8 cellular contexts compared by ENCODE assay signal in genomic region chr1:211830055-211830329, GRCh38. TPM values are rescaled to one million over a fixed set of nuclear protein-coding genes. Genes with fewer than 3 reads are reported as not detected.
A peak's percentile ranks its signal among the peaks of the same experiment; 100 is the strongest.
DNase-seq lines count a peak whose midpoint lies in the region; ATAC-seq and TF ChIP-seq lines count a peak whose summit lies in the region.

No MANE protein-coding gene starts in this region.

- intact Hi-C loops in heart right ventricle (cut with DNase I) (loop anchor here (2.0 to 10.0 kb wide), 4 partner anchors 105 to 205 kb away; partner anchors contain the start of genes DTL (in 2 of the 10) and INTS7 (in 2 of the 10)), left ventricle myocardium superior (cut with micrococcal nuclease) (no loop called here), IMR-90 (cut with micrococcal nuclease) (loop anchor here (1.0 to 5.0 kb wide), 3 partner anchors 132 to 202 kb away; no protein-coding TSS in a partner anchor), adrenal gland (cut with DNase I) (loop anchor here (2.0 to 10.0 kb wide), 3 partner anchors 105 to 133 kb away; no protein-coding TSS in a partner anchor), left lung (cut with DNase I) (loop anchor here in 1 of 2 donors (5.0 kb wide), 1 partner anchor 128 kb away; no protein-coding TSS in a partner anchor)

- TF ChIP-seq POLR2A in IMR-90 (IDR thresholded peaks at IDR 0.05; ENCODE audit: low read depth, low read length) (no peak), adrenal gland (IDR thresholded peaks at IDR 0.05) (no peak)

- H2AK5ac ChIP-seq in IMR-90 (ENCODE audit: low read depth, low read length), result 0 out of 2 replicates have a peak overlapping the region, but pooled peaks have one; percentile 15

- peak overlapping the region; percentile 12 to 66; a peak in 3 of 4 replicates for H4K8ac ChIP-seq in IMR-90 (ENCODE audit: low read depth in 2 of 2, low read length in 2 of 2)

- CTCF ChIA-PET in IMR-90 (lab: Yijun Ruan, JAX), result no interaction called here

- no TSS peak for BruUV-seq in IMR-90 (replicated peaks; lab: Mats Ljungman, UMichigan)

- no peaks in the 10 kb centered on the region for H3K27me3 ChIP-seq in heart right ventricle
- H3K27me3 ChIP-seq in IMR-90 (ENCODE audit: control insufficient read depth, insufficient read depth, low read length), result no peaks in the 10 kb centered on the region
- no peaks in the 10 kb centered on the region for H3K27me3 ChIP-seq in adrenal gland
- no peaks in the 10 kb centered on the region for H3K27me3 ChIP-seq in left lung

- peaks cover 10 to 20% of the 10 kb centered on the region in 2 experiments; a peak in 3 of 4 replicates for H3K79me1 ChIP-seq in IMR-90 (ENCODE audit: low read depth in 1 of 2, low read length in 2 of 2)

- peak overlapping the region; percentile 100 for H3K4me2 ChIP-seq in IMR-90 (ENCODE audit: low read depth, low read length)

- H2BK15ac ChIP-seq in IMR-90 (ENCODE audit: low read depth, low read length), result no peak overlapping the region

- ATAC-seq in heart right ventricle, result peak in 2 of 8 donors; percentile 7 to 33
- no peak for ATAC-seq in left ventricle myocardium superior
- ATAC-seq in IMR-90 (ENCODE audit: low read depth), result peak; percentile 8; the same call in 1 of the 2 replicates
- no peak for ATAC-seq in left lung
- ATAC-seq in stimulated activated naive CD8-positive, alpha-beta T cell treated with anti-CD3 and anti-CD28 coated beads, Interleukin-15, amount 100 ng/mL, for 72 hours, result peak; percentile 6
- ATAC-seq in GM21360 (IDR thresholded peaks at IDR 0.05; ENCODE audit: unreplicated experiment), result no peak
- ATAC-seq in HG02642 (IDR thresholded peaks at IDR 0.05; ENCODE audit: poor library complexity, unreplicated experiment), result no peak

- POLR2A ChIA-PET in IMR-90 (lab: Charles Lee; ENCODE audit: unreplicated experiment), result no interaction called here

- H3K27ac ChIP-seq in heart right ventricle (peak overlapping the region; percentile 70 to 97 (median 91)), IMR-90 (ENCODE audit: insufficient read depth, low read length) (peak overlapping the region; percentile 34), adrenal gland (peak overlapping the region; percentile 78 to 98 (median 91)), left lung (peak overlapping the region; percentile 81 to 95)

- peak overlapping the region; percentile 44; the same call in 1 of the 2 replicates for H2BK120ac ChIP-seq in IMR-90 (ENCODE audit: low read depth, low read length)

- H3K4me1 Mint-ChIP-seq in stimulated activated naive CD8-positive, alpha-beta T cell treated with anti-CD3 and anti-CD28 coated beads, Interleukin-15, amount 100 ng/mL, for 72 hours, result peaks cover 56% of the 10 kb centered on the region

- peak overlapping the region; percentile 76 for H2AK9ac ChIP-seq in IMR-90 (replicated peaks; ENCODE audit: low read depth, low read length, poor library complexity)

- H2BK20ac ChIP-seq in IMR-90 (ENCODE audit: low read depth, low read length), result no peak overlapping the region

- H3K4ac ChIP-seq in IMR-90 (ENCODE audit: low read depth, low read length), result 0 out of 2 replicates have a peak overlapping the region, but pooled peaks have one; percentile 67

- H3K9me3 ChIP-seq in heart right ventricle (no peaks in the 10 kb centered on the region), IMR-90 (ENCODE audit: control insufficient read depth, insufficient read depth, low read length) (no peaks in the 10 kb centered on the region), adrenal gland (replicated peaks in 1 of 3) (no peaks in the 10 kb centered on the region), left lung (no peaks in the 10 kb centered on the region)

- H3K27ac Mint-ChIP-seq in stimulated activated naive CD8-positive, alpha-beta T cell treated with anti-CD3 and anti-CD28 coated beads, Interleukin-15, amount 100 ng/mL, for 72 hours, result peak overlapping the region; percentile 91 to 99

- H4K5ac ChIP-seq in IMR-90 (ENCODE audit: low read depth, low read length), result no peak overlapping the region

- peak overlapping the region; percentile 76 for H3K9ac ChIP-seq in IMR-90 (ENCODE audit: low read depth, low read length)

- H3K4me3 Mint-ChIP-seq in stimulated activated naive CD8-positive, alpha-beta T cell treated with anti-CD3 and anti-CD28 coated beads, Interleukin-15, amount 100 ng/mL, for 72 hours, result peak overlapping the region; percentile 91 to 97

- H4K20me1 ChIP-seq in IMR-90 (ENCODE audit: insufficient read depth, low read length), result 0 out of 2 replicates have a peak, but pooled peaks cover 7% of the 10 kb centered on the region

- H4K91ac ChIP-seq in IMR-90 (ENCODE audit: insufficient read depth, low read depth, low read length), result no peak overlapping the region

- peak overlapping the region; percentile 63 to 80 (median 74) for H3K4me3 ChIP-seq in heart right ventricle
- H3K4me3 ChIP-seq in IMR-90 (ENCODE audit: insufficient read depth, low read depth, low read length), result peak overlapping the region; percentile 81
- H3K4me3 ChIP-seq in adrenal gland, result peak overlapping the region; percentile 64 to 97 (median 74)
- H3K4me3 ChIP-seq in left lung, result peak overlapping the region; percentile 64 to 66

- TF ChIP-seq CTCF in heart right ventricle (IDR thresholded peaks at IDR 0.05) (no peak), IMR-90 (conservative IDR thresholded peaks at IDR 0.05; ENCODE audit: low read depth, low read length) (no peak), adrenal gland (IDR thresholded peaks at IDR 0.05) (no peak), left lung (IDR thresholded peaks at IDR 0.05) (no peak)

- peak overlapping the region; percentile 92 for H2AFZ ChIP-seq in IMR-90 (replicated peaks; ENCODE audit: low read length, poor library complexity)

- H3K23ac ChIP-seq in IMR-90 (ENCODE audit: low read depth, low read length), result peak overlapping the region; percentile 74; the same call in 1 of the 2 replicates

- dilution Hi-C loops in IMR-90 (cut with HindIII; ENCODE audit: low sequenced_read_pairs, unreplicated experiment), result no loop called here

- in situ Hi-C loops in IMR-90 (cut with MboI; ENCODE audit: low sequenced_read_pairs), result no loop called here

- 1% methylated on average over 40 to 44 of the region's 45 CpGs for WGBS in heart right ventricle, 2 donors
- 2% methylated on average over 37 of the region's 45 CpGs; no CpG with 5 or more reads in 1 of the 2 experiments for WGBS in IMR-90 (ENCODE audit: extremely low coverage in 2 of 2, insufficient read length in 1 of 2), 2 experiments
- 0 to 1% (median 0%) methylated on average over 14 to 43 of the region's 45 CpGs for WGBS in adrenal gland, 4 donors

- DNase-seq in heart right ventricle (no peak), left ventricle myocardium superior (no peak), IMR-90 (no peak), adrenal gland (peak in 1 of 7 donors; percentile 32), left lung (no peak)
- peak in 1 of 2 donors; percentile 29 for DNase-seq in stimulated activated naive CD8-positive, alpha-beta T cell treated with anti-CD3 and anti-CD28 coated beads, Interleukin-15, amount 100 ng/mL, for 72 hours

- peak overlapping the region; percentile 25 for H2BK5ac ChIP-seq in IMR-90 (ENCODE audit: low read depth, low read length, poor library complexity, severe bottlenecking)

- H3K4me1 ChIP-seq in heart right ventricle, result peaks cover 0 to 62% (median 18%) of the 10 kb centered on the region in 9 donors
- peaks cover 12% of the 10 kb centered on the region for H3K4me1 ChIP-seq in IMR-90 (ENCODE audit: control insufficient read depth, insufficient read depth, low read length)
- peaks cover 12 to 41% of the 10 kb centered on the region in 2 donors for H3K4me1 ChIP-seq in adrenal gland (replicated peaks in 1 of 2)
- H3K4me1 ChIP-seq in left lung, result peaks cover 7 to 38% of the 10 kb centered on the region in 2 donors

- H3K36me3 ChIP-seq in heart right ventricle (peaks cover 0 to 27% (median 6%) of the 10 kb centered on the region in 9 donors), IMR-90 (ENCODE audit: control insufficient read depth, insufficient read depth, low read length) (no peaks in the 10 kb centered on the region; the same call in 1 of the 2 replicates), adrenal gland (replicated peaks in 1 of 2) (no peaks in the 10 kb centered on the region), left lung (no peaks in the 10 kb centered on the region)

- 0 out of 2 replicates have a peak overlapping the region, but pooled peaks have one; percentile 37 for H3K18ac ChIP-seq in IMR-90 (ENCODE audit: low read depth, low read length)

- no peaks in the 10 kb centered on the region for H3K9me1 ChIP-seq in IMR-90 (ENCODE audit: insufficient read depth, low read length)

- no peak for TF ChIP-seq RAD21 in IMR-90 (IDR thresholded peaks at IDR 0.05; ENCODE audit: low read length)

- H3K56ac ChIP-seq in IMR-90 (ENCODE audit: extremely low read depth, insufficient read depth, low read length), result peak overlapping the region; percentile 71; the same call in 1 of the 2 replicates

- peaks cover 9% of the 10 kb centered on the region for H3K27me3 Mint-ChIP-seq in stimulated activated naive CD8-positive, alpha-beta T cell treated with anti-CD3 and anti-CD28 coated beads, Interleukin-15, amount 100 ng/mL, for 72 hours

- no peaks in the 10 kb centered on the region for H3K9me3 Mint-ChIP-seq in stimulated activated naive CD8-positive, alpha-beta T cell treated with anti-CD3 and anti-CD28 coated beads, Interleukin-15, amount 100 ng/mL, for 72 hours

- H3K14ac ChIP-seq in IMR-90 (replicated peaks; ENCODE audit: low read depth, low read length), result peak overlapping the region; percentile 72

TF ChIP-seq in IMR-90, 13 proteins besides CTCF, POLR2A, EP300 and RAD21 (continues in another document):
- peak; percentile 23; the same call in 1 of the 2 replicates for TF ChIP-seq MAZ (IDR thresholded peaks at IDR 0.05; ENCODE audit: borderline replicate concordance, low read depth, low read length)
- no peak for TF ChIP-seq RCOR1 (IDR thresholded peaks at IDR 0.05; ENCODE audit: insufficient replicate concordance, low read length)
- TF ChIP-seq CHD1 (IDR thresholded peaks at IDR 0.05; ENCODE audit: low read depth, low read length), result no peak
- no peak for TF ChIP-seq RFX5 (IDR thresholded peaks at IDR 0.05; ENCODE audit: low read depth, low read length)

RNA-seq across cellular contexts. Expression of gene LPGAT1, which starts 0.6 kb away (rescaled TPM):
- total RNA-seq in heart right ventricle (10 to 100 TPM; 22.1 to 36.6 (median 27.6) TPM), left ventricle myocardium superior (25.0 TPM), IMR-90 (2012; rRNA removed) (13.6 and 25.6 TPM in 2 replicates), adrenal gland (100 to 1,000 TPM in 1 of 8 donors, 10 to 100 TPM in 7; 53.2 to 113 (median 81.9) TPM), left lung (10 to 100 TPM; 38.9 to 47.1 TPM)
- polyA plus RNA-seq in heart right ventricle (1 to 10 TPM; 5.9 to 7.5 TPM), IMR-90 (2012; rRNA removed) (6.7 and 7.2 TPM in 2 replicates), adrenal gland (10 to 100 TPM; 10.7 to 53.6 (median 12.5) TPM)
- 1.1 and 2.6 TPM in 2 replicates for polyA plus RNA-seq in IMR-90 (2012; cell fraction: cytosol; rRNA removed)
- 1.9 and 7.3 TPM in 2 replicates for polyA plus RNA-seq in IMR-90 (2012; cell fraction: nucleus; rRNA removed; ENCODE audit: low replicate concordance)

Comparison
In these comparisons a context has a peak if more than half of its experiments do, and no peak if none do; other contexts are left out.
1. ATAC-seq: peak in IMR-90 (single experiment) and stimulated activated naive CD8-positive, alpha-beta T cell treated with anti-CD3 and anti-CD28 coated beads, Interleukin-15, amount 100 ng/mL, for 72 hours (single experiment); none in left ventricle myocardium superior (single experiment), left lung (single experiment), GM21360 (single experiment) and HG02642 (single experiment).
2. H3K27ac ChIP-seq: peak in every context shown above with its lines; median percentile 91 in heart right ventricle; 91 in adrenal gland; 88 in left lung; 34 in IMR-90.
3. Peak in every context shown above with its lines, with median percentiles within 50 percentile points of each other: H3K4me3 ChIP-seq.